7 cellular contexts compared by ENCODE assay signal in the genomic region with DNA sequence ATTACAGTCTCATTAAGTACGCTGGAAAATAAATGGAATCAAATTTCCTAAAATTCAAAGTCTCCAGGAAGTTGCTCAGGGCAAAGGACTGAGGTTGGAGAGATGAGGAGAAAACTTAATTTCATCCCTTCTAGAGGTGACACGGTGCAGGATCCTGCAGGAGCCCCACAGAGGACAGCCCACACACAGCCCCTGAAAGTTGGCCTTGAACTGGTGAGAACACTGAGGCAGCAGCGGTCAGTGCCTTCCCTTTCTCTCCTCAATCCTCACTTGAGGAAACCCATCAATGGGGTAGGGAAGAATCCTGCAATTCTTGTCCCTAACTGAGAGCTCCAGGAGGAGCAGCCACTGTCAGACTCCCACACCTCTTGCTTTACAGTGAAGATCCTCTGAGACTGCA. TPM values are rescaled to one million over a fixed set of nuclear protein-coding genes. Genes with fewer than 3 reads are reported as not detected.
"Had no signal": no experiment of that assay in that cellular context is flagged by ENCODE, and none has a peak within 500 bp of the region (broad histone marks: within the 10 kb centered on the region; RNA-seq: fewer than 3 reads in every experiment).

No MANE protein-coding gene starts in this region.

- H3K27ac Mint-ChIP-seq: IgD-negative memory B cell had no signal

- DNase-seq: IMR-90 had no signal

- H3K27ac ChIP-seq: HL-60 had no signal

- H3K9me3 Mint-ChIP-seq: IgD-negative memory B cell had no signal

- H3K4me3 Mint-ChIP-seq: IgD-negative memory B cell had no signal

- H3K4me3 ChIP-seq: K562 had no signal

- H3K36me3 Mint-ChIP-seq: IgD-negative memory B cell had no signal

RNA-seq across cellular contexts. Expression of a gene that starts 37.5 kb away (rescaled TPM):
- total RNA-seq: HepG2, HT-29, HT1080, IMR-90, K562 had no signal
